ENCODE assay signal across 9 cellular contexts in genomic region chr14:64209428-64210165, GRCh38.
DNase-seq lines count a peak whose midpoint lies in the region; ATAC-seq and TF ChIP-seq lines count a peak whose summit lies in the region.
"Had no signal": no experiment of that assay in that cellular context is flagged by ENCODE, and none has a peak within 500 bp of the region (broad histone marks: within the 10 kb centered on the region; RNA-seq: fewer than 3 reads in every experiment).

No MANE protein-coding gene starts in this region.

- peaks cover 93% of the 10 kb centered on the region for H3K4me1 ChIP-seq in OCI-LY1 (ENCODE audit: insufficient read depth, low read length, severe bottlenecking)

- no peak; the same call in 1 of the 2 replicates for TF ChIP-seq CTCF in OCI-LY1 (IDR thresholded peaks at IDR 0.05; ENCODE audit: low read length)

- H3K27me3 ChIP-seq in OCI-LY1 (ENCODE audit: insufficient read depth, low read length) (no peaks in the 10 kb centered on the region), H7 (ENCODE audit: control insufficient read depth, insufficient read depth, low read length) (no peaks in the 10 kb centered on the region)

- peak overlapping the region; percentile 88 for H3K9ac ChIP-seq in OCI-LY1 (ENCODE audit: low read length)

- H3F3A ChIP-seq in OCI-LY1 (ENCODE audit: insufficient read depth, low read length): peaks cover 9% of the 10 kb centered on the region; the same call in 1 of the 2 replicates

- ATAC-seq in GM21529 (IDR thresholded peaks at IDR 0.05; ENCODE audit: unreplicated experiment) (peak; percentile 72), SK-N-SH treated with all-trans-retinoic acid at 6 μM for 48 hours (no peak)

- no peaks in the 10 kb centered on the region for H4K20me1 ChIP-seq in OCI-LY1 (ENCODE audit: insufficient read depth, low read length)

- no peaks in the 10 kb centered on the region for H3K9me3 ChIP-seq in OCI-LY1 (ENCODE audit: low read length)

- DNase-seq in AG20443 (ENCODE audit: low spot score): peak; percentile 63
- peak; percentile 62 for DNase-seq in left kidney (ENCODE audit: low read depth, low spot score)
- DNase-seq in NCI-H774 (lab: John Stamatoyannopoulos, UW): no peak
- no peak for DNase-seq in H7
- no peak for DNase-seq in NCI-H1105 (lab: John Stamatoyannopoulos, UW)
- DNase-seq: NCI-H2227 treated with DMSO at 0.1 percent for 48 hours had no signal

- no peak overlapping the region for H2AFZ ChIP-seq in OCI-LY1 (ENCODE audit: low read length)

- H3K9me2 ChIP-seq in OCI-LY1 (ENCODE audit: low read depth, low read length): no peaks in the 10 kb centered on the region

- 0 out of 2 replicates have a peak, but pooled peaks cover 8% of the 10 kb centered on the region for H3K79me2 ChIP-seq in OCI-LY1 (ENCODE audit: insufficient read depth, low read length)

- H3K4me3 ChIP-seq in OCI-LY1 (ENCODE audit: low read depth, low read length, poor library complexity, severe bottlenecking) (peak overlapping the region; percentile 62), H7 (ENCODE audit: insufficient read depth, low read depth, low read length) (no peak overlapping the region)

- H3K36me3 ChIP-seq in OCI-LY1 (ENCODE audit: insufficient read depth, low read length): peaks cover 54% of the 10 kb centered on the region
- peaks cover 27% of the 10 kb centered on the region for H3K36me3 ChIP-seq in H7 (replicated peaks; ENCODE audit: control insufficient read depth, insufficient read depth, low read length)

- peak overlapping the region; percentile 100 for H3K27ac ChIP-seq in OCI-LY1 (ENCODE audit: low read depth, low read length, poor library complexity, severe bottlenecking)

- H3K4me2 ChIP-seq in OCI-LY1 (ENCODE audit: low read length): peak overlapping the region; percentile 82

TF ChIP-seq in SK-N-SH treated with all-trans-retinoic acid at 6 μM for 48 hours, 23 proteins besides CTCF, POLR2A, EP300 and RAD21:
- TF ChIP-seq CSDC2 (CRISPR knock-in tag; IDR thresholded peaks at IDR 0.05): no peak
- no peak for TF ChIP-seq TOX (CRISPR knock-in tag; IDR thresholded peaks at IDR 0.05; ENCODE audit: borderline replicate concordance)

Comparison
In these comparisons a context has a peak if more than half of its experiments do, and no peak if none do; other contexts are left out.
1. DNase-seq: peak in AG20443 (single experiment) and left kidney (single experiment); none in NCI-H774 (single experiment), H7 (single experiment) and NCI-H1105 (single experiment).